In genomic region chr6:12356983-12357972, GRCh38 we compare ENCODE assay signal across 11 cellular contexts.
DNase-seq lines count a peak whose midpoint lies in the region; ATAC-seq and TF ChIP-seq lines count a peak whose summit lies in the region.
"Had no signal": no experiment of that assay in that cellular context is flagged by ENCODE, and none has a peak within 500 bp of the region (broad histone marks: within the 10 kb centered on the region; RNA-seq: fewer than 3 reads in every experiment).

No MANE protein-coding gene starts in this region.

- CTCF ChIA-PET in GM10248 (lab: Yijun Ruan, JAX), result interaction anchor here (0.9 to 2.7 kb wide), 6 partner anchors 8 to 147 kb away, joined by 3 to 12 read pairs (median 4); no protein-coding TSS in a partner anchor

- POLR2A ChIA-PET in GM10248 (lab: Yijun Ruan, JAX), result no interaction called here

- H3K27ac Mint-ChIP-seq in T-helper 17 cell, result no peak overlapping the region

- ATAC-seq in GM21360 (IDR thresholded peaks at IDR 0.05; ENCODE audit: unreplicated experiment) (peak; percentile 77), HG03280 (IDR thresholded peaks at IDR 0.05; ENCODE audit: unreplicated experiment) (peak; percentile 59), T-helper 17 cell (no peak)

- peak; percentile 21 for TF ChIP-seq CTCF in GM10248 (IDR thresholded peaks at IDR 0.05; ENCODE audit: control extremely low read depth, extremely low read depth, low read depth, missing control alignments)
- TF ChIP-seq CTCF in fibroblast of mammary gland (conservative IDR thresholded peaks at IDR 0.05; ENCODE audit: control insufficient read depth, insufficient read depth, low read depth, low read length), result no peak

- peak; percentile 62 for DNase-seq in GM10248 (ENCODE audit: extremely low spot score)
- DNase-seq in fibroblast of mammary gland (ENCODE audit: low read depth), result peak; percentile 78
- DNase-seq in HUDEP-2 (lab: John Stamatoyannopoulos, UW; ENCODE audit: unreplicated experiment in 76 of 76), result no peak
- no peak for DNase-seq in activated naive CD4-positive, alpha-beta T cell treated with anti-CD3 and anti-CD28 coated beads, Interleukin-2, amount 50 U/mL, for 16 hours
- no peak for DNase-seq in NCI-H774 (lab: John Stamatoyannopoulos, UW)
- DNase-seq in T-helper 17 cell, result no peak
- DNase-seq: DMS53; ovary; stimulated activated CD8-positive, alpha-beta memory T cell treated with anti-CD3 and anti-CD28 coated beads, Interleukin-4, amount 100 ng/mL, for 48 hours had no signal

- H3K4me3 Mint-ChIP-seq in T-helper 17 cell, result no peak overlapping the region

- H3K36me3 Mint-ChIP-seq in T-helper 17 cell (ENCODE audit: low read depth), result no peaks in the 10 kb centered on the region

- no peaks in the 10 kb centered on the region for H3K4me1 Mint-ChIP-seq in T-helper 17 cell

- no peaks in the 10 kb centered on the region for H3K9me3 ChIP-seq in T-helper 17 cell (ENCODE audit: control insufficient read depth, low read length, poor library complexity, severe bottlenecking)
- H3K9me3 ChIP-seq: ovary had no signal

- H3K27me3 Mint-ChIP-seq in T-helper 17 cell, result peaks cover 8% of the 10 kb centered on the region

- H3K4me3 ChIP-seq in fibroblast of mammary gland (ENCODE audit: control insufficient read depth, low read depth, low read length), result no peak overlapping the region
- H3K4me3 ChIP-seq: ovary had no signal

Comparison
In these comparisons a context has a peak if more than half of its experiments do, and no peak if none do; other contexts are left out.
1. DNase-seq: peak in GM10248 (single experiment) and fibroblast of mammary gland (single experiment); none in HUDEP-2 (0 of 76), activated naive CD4-positive, alpha-beta T cell treated with anti-CD3 and anti-CD28 coated beads, Interleukin-2, amount 50 U/mL, for 16 hours (single experiment), NCI-H774 (single experiment) and T-helper 17 cell (0 of 3).